ENCODE assay signal across 1 cellular context in genomic region chr10:50590935-50591334, GRCh38.
TF ChIP-seq lines count a peak whose summit lies in the region.

No MANE protein-coding gene starts in this region.

TF ChIP-seq in HepG2, 621 proteins besides CTCF, POLR2A, EP300 and RAD21:
- TF ChIP-seq HOMEZ (CRISPR knock-in tag; IDR thresholded peaks at IDR 0.05; ENCODE audit: low read depth) (no peak), RFX1 (IDR thresholded peaks at IDR 0.05) (peak; percentile 38; the same call in 1 of the 2 replicates)
